ENCODE assay signal across 9 cellular contexts in the genomic region with DNA sequence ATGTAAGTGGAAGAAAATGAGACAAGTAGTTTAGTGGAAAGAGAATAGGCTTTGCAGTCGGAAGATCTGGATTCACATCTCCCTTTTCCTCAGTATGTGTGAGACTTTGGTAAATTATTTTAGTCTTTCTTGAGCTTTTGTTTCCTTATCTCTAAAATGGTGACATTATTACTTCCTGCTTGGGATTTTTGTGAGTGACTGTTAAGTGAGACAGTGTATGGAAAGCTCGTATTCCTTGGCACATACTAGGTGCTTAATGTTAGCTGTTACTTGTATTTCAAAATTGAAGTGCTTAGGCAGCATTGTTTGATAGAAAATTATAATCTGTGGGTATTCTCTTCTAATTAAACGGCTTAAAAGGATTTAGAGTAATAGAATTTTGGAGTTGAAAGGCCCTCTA. TPM values are rescaled to one million over a fixed set of nuclear protein-coding genes. Genes with fewer than 3 reads are reported as not detected.
DNase-seq lines count a peak whose midpoint lies in the region; ATAC-seq, FAIRE-seq and TF ChIP-seq lines count a peak whose summit lies in the region.
"Had no signal": no experiment of that assay in that cellular context is flagged by ENCODE, and none has a peak within 500 bp of the region (broad histone marks: within the 10 kb centered on the region; RNA-seq: fewer than 3 reads in every experiment).

No MANE protein-coding gene starts in this region.

- H3K23ac ChIP-seq in mesendoderm (ENCODE audit: low read length), result no peak overlapping the region

- no peak overlapping the region for H2AFZ ChIP-seq in GM12878 (ENCODE audit: control insufficient read depth, low read depth, low read length)

- RAD21 ChIA-PET in GM12878 (lab: Charles Lee; ENCODE audit: unreplicated experiment), result interaction anchor here (1.3 to 2.1 kb wide), 2 partner anchors 19 to 84 kb away, joined by 9 to 11 read pairs; no protein-coding TSS in a partner anchor

- no peak overlapping the region for H2BK120ac ChIP-seq in mesendoderm (ENCODE audit: low read depth, low read length)

- H3K4me1 ChIP-seq in A549 (peaks cover 32% of the 10 kb centered on the region), HEK293 (ENCODE audit: control insufficient read depth, insufficient read depth, low read length) (peaks cover 14% of the 10 kb centered on the region; the same call in 1 of the 2 replicates), GM12878 (ENCODE audit: control insufficient read depth, insufficient read depth, low read length) (no peaks in the 10 kb centered on the region), mesendoderm (ENCODE audit: control insufficient read depth, low read depth, low read length) (peaks cover 5% of the 10 kb centered on the region)

- TF ChIP-seq RAD21 in A549 (conservative IDR thresholded peaks at IDR 0.05 in 1 of 2, IDR thresholded peaks at IDR 0.05 in 1 of 2) (no peak), GM12878 (IDR thresholded peaks at IDR 0.05; ENCODE audit: insufficient read depth, low read depth, low read length) (no peak)

- in situ Hi-C loops in GM12878 (cut with MboI), result no loop called here

- no peaks in the 10 kb centered on the region for H3K79me1 ChIP-seq in mesendoderm (ENCODE audit: low read length)

- POLR2A ChIA-PET in A549 (lab: Yijun Ruan, JAX), result interaction anchor here (1.2 kb wide), 1 partner anchor 36 kb away, joined by 3 read pairs; no protein-coding TSS in a partner anchor
- POLR2A ChIA-PET in HEK293 (lab: Yijun Ruan, JAX), result interaction anchor here (2.4 kb wide), 1 partner anchor 57 kb away, joined by 13 read pairs; no protein-coding TSS in a partner anchor
- POLR2A ChIA-PET in GM12878 (lab: Charles Lee), result interaction anchor here (0.8 to 2.5 kb wide), 6 partner anchors 9 to 84 kb away, joined by 3 to 10 read pairs (median 5); no protein-coding TSS in a partner anchor

- no peak overlapping the region for H4K5ac ChIP-seq in mesendoderm (ENCODE audit: low read length)

- no peak overlapping the region for H4K8ac ChIP-seq in mesendoderm (ENCODE audit: low read depth, low read length)

- no peak overlapping the region for H2AK5ac ChIP-seq in mesendoderm (ENCODE audit: low read length)

- DNase-seq in A549 (ENCODE audit: low read depth in 1 of 2, low spot score in 1 of 2) (no peak), GM12878 (ENCODE audit: low read depth, low spot score) (no peak), mesendoderm (peak; percentile 30), amniotic stem cell (lab: John Stamatoyannopoulos, UW) (no peak), NCI-H1417 treated with DMSO at 0.1 percent for 48 hours (lab: John Stamatoyannopoulos, UW) (no peak)
- no peak for DNase-seq in stimulated activated naive CD4-positive, alpha-beta T cell treated with Interleukin-2 at 50 U/mL for 16 hours (lab: John Stamatoyannopoulos, UW)
- DNase-seq: kidney glomerular epithelial cell had no signal

- 91% methylated on average over 3 of the region's 3 CpGs for WGBS in A549 (ENCODE audit: missing lambda C conversion rate)
- WGBS in GM12878 (ENCODE audit: insufficient coverage, insufficient replicate concordance, low lambda C conversion rate, missing lambda C conversion rate), result 56% methylated on average over 3 of the region's 3 CpGs
- no CpG with 5 or more reads among the region's 3 CpGs for WGBS in mesendoderm (ENCODE audit: extremely low coverage, insufficient coverage, low lambda C conversion rate)

- TF ChIP-seq CTCF in A549 (IDR thresholded peaks at IDR 0.05) (no peak), HEK293 (tag by site-specific recombination; IDR thresholded peaks at IDR 0.05) (no peak), GM12878 (IDR thresholded peaks at IDR 0.05 in 2 of 3, conservative IDR thresholded peaks at IDR 0.05 in 1 of 3; ENCODE audit: control insufficient read depth in 2 of 3, extremely low read depth in 1 of 3, insufficient read depth in 1 of 3, low read depth in 3 of 3, low read length in 3 of 3) (no peak)

- H3K9me3 ChIP-seq in A549 (no peaks in the 10 kb centered on the region), HEK293 (ENCODE audit: control insufficient read depth, insufficient read depth, low read depth, low read length) (no peaks in the 10 kb centered on the region), GM12878 (replicated peaks; ENCODE audit: control insufficient read depth, insufficient read depth, low read length) (no peaks in the 10 kb centered on the region; the same call in 2 of the 3 replicates)

- H3K4me2 ChIP-seq in A549 (peak overlapping the region; percentile 97), GM12878 (ENCODE audit: control insufficient read depth, insufficient read depth) (peak overlapping the region; percentile 83), mesendoderm (ENCODE audit: low read length) (peak overlapping the region; percentile 22)

- no peak overlapping the region for H2BK5ac ChIP-seq in mesendoderm (ENCODE audit: low read length)

- no peak overlapping the region for H3K4ac ChIP-seq in mesendoderm (ENCODE audit: low read depth, low read length)

- H3K27ac ChIP-seq in A549, result no peak overlapping the region
- no peak overlapping the region for H3K27ac ChIP-seq in HEK293 (ENCODE audit: extremely low read depth, low read depth, low read length)
- H3K27ac ChIP-seq in GM12878 (ENCODE audit: control insufficient read depth, insufficient read depth), result peak overlapping the region; percentile 4; the same call in 1 of the 2 replicates
- no peak overlapping the region for H3K27ac ChIP-seq in mesendoderm (ENCODE audit: low read depth, low read length)

- SMC1A ChIA-PET in GM12878 (lab: Charles Lee; ENCODE audit: uncharacterized antibody, unreplicated experiment), result interaction anchor here (1.0 to 4.4 kb wide), 6 partner anchors 9 to 233 kb away, joined by 3 to 20 read pairs (median 10); no protein-coding TSS in a partner anchor

- TF ChIP-seq EP300 in A549 (IDR thresholded peaks at IDR 0.05), result no peak
- no peak for TF ChIP-seq EP300 in GM12878 (IDR thresholded peaks at IDR 0.05; ENCODE audit: borderline replicate concordance in 1 of 2, control insufficient read depth in 1 of 2, low read depth in 2 of 2, low read length in 2 of 2)

- H4K20me1 ChIP-seq in GM12878 (ENCODE audit: control insufficient read depth, insufficient read depth), result no peaks in the 10 kb centered on the region

- no peak overlapping the region for H3K18ac ChIP-seq in mesendoderm (ENCODE audit: low read length)

- BruUV-seq in GM12878 (replicated peaks; lab: Mats Ljungman, UMichigan), result no TSS peak

- H3K36me3 ChIP-seq in HEK293 (ENCODE audit: control insufficient read depth in 2 of 2, insufficient read depth in 1 of 2, low read length in 2 of 2), result peaks cover 3 to 7% of the 10 kb centered on the region in 2 experiments; a peak in 2 of 3 replicates
- peaks cover 0 to 4% of the 10 kb centered on the region in 2 experiments; a peak in 1 of 4 replicates for H3K36me3 ChIP-seq in GM12878 (ENCODE audit: control insufficient read depth in 2 of 2, insufficient read depth in 2 of 2, low read length in 1 of 2)
- no peaks in the 10 kb centered on the region for H3K36me3 ChIP-seq in mesendoderm (ENCODE audit: control insufficient read depth, insufficient read depth, low read length)

- FAIRE-seq in A549 (lab: Jason Lieb, UNC) (no peak), GM12878 (lab: Jason Lieb, UNC) (no peak)

- TF ChIP-seq POLR2A in A549 (IDR thresholded peaks at IDR 0.05; ENCODE audit: low read length), result no peak
- TF ChIP-seq POLR2A in GM12878 (IDR thresholded peaks at IDR 0.05; ENCODE audit: low read depth, low read length), result no peak

- ATAC-seq in A549 (no peak), GM12878 (no peak), HG02884 (IDR thresholded peaks at IDR 0.05; ENCODE audit: unreplicated experiment) (no peak)

- H3K9ac ChIP-seq in GM12878 (ENCODE audit: control insufficient read depth, insufficient read depth, low read length) (peak overlapping the region; percentile 81; the same call in 1 of the 2 replicates), mesendoderm (ENCODE audit: low read length) (peak overlapping the region; percentile 39)

- H3K56ac ChIP-seq in mesendoderm (ENCODE audit: low read length), result no peak overlapping the region

- no peak overlapping the region for H2BK15ac ChIP-seq in mesendoderm (replicated peaks; ENCODE audit: low read depth)

- H3K79me2 ChIP-seq in GM12878 (ENCODE audit: control insufficient read depth, insufficient read depth, low read length) (peaks cover 68% of the 10 kb centered on the region), mesendoderm (ENCODE audit: control insufficient read depth, insufficient read depth, low read length) (peaks cover 53% of the 10 kb centered on the region)

- H3K27me3 ChIP-seq in GM12878 (replicated peaks in 1 of 2; ENCODE audit: control insufficient read depth in 2 of 2, insufficient read depth in 2 of 2, low read length in 1 of 2) (no peaks in the 10 kb centered on the region), mesendoderm (ENCODE audit: insufficient read depth, low read length, poor library complexity) (no peaks in the 10 kb centered on the region)

- H3K4me3 ChIP-seq in A549, result peak overlapping the region; percentile 89
- peak overlapping the region; percentile 89 for H3K4me3 ChIP-seq in HEK293 (ENCODE audit: low read depth, low read length)
- H3K4me3 ChIP-seq in GM12878, result peak overlapping the region; percentile 77
- H3K4me3 ChIP-seq in mesendoderm (ENCODE audit: low read length), result no peak overlapping the region

- intact Hi-C loops in GM12878 (cut with micrococcal nuclease; ENCODE audit: unreplicated experiment), result no loop called here

- CTCF ChIA-PET in A549 (lab: Yijun Ruan, JAX) (interaction anchor here (1.4 to 4.6 kb wide), 4 partner anchors 34 to 177 kb away, joined by 4 to 41 read pairs (median 21); no protein-coding TSS in a partner anchor), HEK293 (lab: Yijun Ruan, JAX) (interaction anchor here (1.4 to 3.4 kb wide), 2 partner anchors 33 to 112 kb away, joined by 3 to 24 read pairs; no protein-coding TSS in a partner anchor), GM12878 (lab: Yijun Ruan, JAX) (interaction anchor here (0.6 to 5.6 kb wide), 12 partner anchors 10 to 1817 kb away, joined by 3 to 50 read pairs (median 4); no protein-coding TSS in a partner anchor)

RNA-seq across cellular contexts. Expression of a gene that starts 2.0 kb away (rescaled TPM):
- polyA plus RNA-seq in A549 (2011; rRNA removed) (148 and 160 TPM in 2 replicates), A549 (2017; fragmentation: RNase III; extraction: RNeasy Plus Mini Kit Qiagen cat#74134 plus additional on column Dnase treatment) (74.2 to 81.1 TPM (median 75.6 TPM) in 3 replicates), GM12878 (2011; rRNA removed) (105 and 172 TPM in 2 replicates), GM12878 (2014; fragmentation: Illumina TruSeq; extraction: Trizol) (84.4 and 143 TPM in 2 replicates), GM12878 (2014; fragmentation: Nextera tagmentation; extraction: Ambion mirVana) (10 to 100 TPM; 37.6 to 40.5 TPM), GM12878 (2014; rRNA removed) (49.1 and 61.2 TPM in 2 replicates), GM12878 (2016; fragmentation: Nextera tagmentation; extraction: Ambion mirVana) (10 to 100 TPM; 58.1 to 62.1 TPM)
- polyA plus RNA-seq in A549 (2012; cell fraction: cytosol; rRNA removed), result 26.5 and 30.7 TPM in 2 replicates
- 33.6 and 51.8 TPM in 2 replicates for polyA plus RNA-seq in A549 (2012; cell fraction: nucleus; rRNA removed)
- 151 and 184 TPM in 2 replicates for polyA minus RNA-seq in A549 (2011; rRNA and poly(A)+ RNA removed)
- 1,220 and 1,246 TPM in 2 replicates for total RNA-seq in GM12878 (2013; cell fraction: nucleolus; rRNA removed)
- total RNA-seq in GM12878 (2014; rRNA removed) (84.2 and 99.9 TPM in 2 replicates), GM12878 (2014; rRNA removed; fragmentation: Illumina TruSeq; extraction: Trizol) (133 and 146 TPM in 2 replicates), GM12878 (2021) (66.0 and 66.9 TPM in 2 replicates)
- 45.0 TPM for polyA plus RNA-seq in GM12878 (2011; ENCODE audit: low read depth)
- 45.2 and 50.6 TPM in 2 replicates for polyA plus RNA-seq in GM12878 (2011; cell fraction: cytosol; rRNA removed)
- polyA plus RNA-seq in GM12878 (2011; cell fraction: nucleus; rRNA removed), result 176 and 212 TPM in 2 replicates
- polyA plus RNA-seq in GM12878 (2012), result 56.1 and 83.2 TPM in 2 replicates
- polyA minus RNA-seq in GM12878 (2011; rRNA and poly(A)+ RNA removed), result 274 and 289 TPM in 2 replicates
- polyA minus RNA-seq in GM12878 (2011; cell fraction: cytosol; rRNA and poly(A)+ RNA removed), result 41.8 and 52.6 TPM in 2 replicates
- polyA minus RNA-seq in GM12878 (2011; cell fraction: nucleus; rRNA and poly(A)+ RNA removed), result 262 and 321 TPM in 2 replicates
- polyA plus RNA-seq in mesendoderm (2013, experiment 1 of 2), result 106 TPM
- 104 TPM for polyA plus RNA-seq in mesendoderm (2013, experiment 2 of 2)

Comparison
In these comparisons a context has a peak if more than half of its experiments do, and no peak if none do; other contexts are left out.
1. H3K4me2 ChIP-seq: peak in every context shown above with its lines; median percentile 97 in A549; 83 in GM12878; 22 in mesendoderm.